Comparison of ENCODE assay signal across 9 cellular contexts in the genomic region with DNA sequence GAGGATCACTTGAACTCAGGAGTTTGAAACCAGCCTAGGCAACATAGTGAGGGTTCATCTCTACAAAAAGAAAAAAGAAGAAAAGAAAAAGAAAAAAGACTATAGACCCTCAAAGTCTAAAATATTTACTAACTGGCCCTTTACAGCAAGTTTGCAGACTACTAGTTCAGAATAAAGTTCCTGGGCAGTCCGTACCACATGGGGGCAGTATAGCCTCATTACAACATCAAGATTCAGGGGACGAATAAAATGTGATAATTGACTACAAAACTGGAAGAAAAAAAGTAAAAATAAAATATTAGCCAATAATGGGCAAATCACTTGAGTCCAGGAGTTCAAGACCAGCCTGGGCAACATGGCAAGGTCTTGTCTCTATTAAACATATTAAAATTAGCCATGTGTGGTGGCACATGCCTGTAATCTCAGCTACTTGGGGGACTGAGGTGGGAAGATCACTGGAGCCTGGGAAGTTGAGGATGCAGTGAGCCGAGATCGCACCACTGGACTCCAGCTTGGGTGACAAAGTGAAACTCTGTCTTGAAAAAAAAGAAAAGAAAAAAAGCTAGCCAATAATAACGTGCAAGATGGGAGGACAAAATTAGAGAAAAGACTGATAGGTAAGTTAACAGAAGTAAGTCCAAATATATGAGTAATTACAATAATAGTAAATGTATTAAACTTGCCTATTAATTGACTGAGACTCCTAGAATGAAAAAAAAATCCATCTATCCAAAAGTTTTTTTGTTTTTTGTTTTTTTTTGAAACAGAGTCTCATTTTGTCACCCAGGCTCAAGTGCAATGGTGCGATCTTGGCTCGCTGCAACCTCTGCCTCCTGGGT.
DNase-seq lines count a peak whose midpoint lies in the region; ATAC-seq and TF ChIP-seq lines count a peak whose summit lies in the region.
"Had no signal": no experiment of that assay in that cellular context is flagged by ENCODE, and none has a peak within 500 bp of the region (broad histone marks: within the 10 kb centered on the region; RNA-seq: fewer than 3 reads in every experiment).

No MANE protein-coding gene starts in this region.

- in situ Hi-C loops in astrocyte of the cerebellum (cut with HindIII; ENCODE audit: low sequenced_read_pairs) = no loop called here

- H3K9me3 ChIP-seq in CD4-positive, alpha-beta memory T cell (ENCODE audit: control insufficient read depth in 1 of 2, low read length in 2 of 2) = no peaks in the 10 kb centered on the region
- H3K9me3 ChIP-seq in RWPE2 (ENCODE audit: severe bottlenecking) = peaks cover 6% of the 10 kb centered on the region

- TF ChIP-seq CTCF in RWPE2 (IDR thresholded peaks at IDR 0.05; ENCODE audit: poor library complexity, severe bottlenecking) = peak; percentile 55
- peak; percentile 68 for TF ChIP-seq CTCF in astrocyte of the cerebellum (IDR thresholded peaks at IDR 0.05; ENCODE audit: low read depth, low read length, missing control alignments)

- no peak overlapping the region for H3K4me3 ChIP-seq in CD4-positive, alpha-beta memory T cell (ENCODE audit: low read length in 2 of 2)
- H3K4me3 ChIP-seq in RWPE2 (ENCODE audit: severe bottlenecking) = no peak overlapping the region
- H3K4me3 ChIP-seq in astrocyte of the cerebellum (ENCODE audit: low read depth, low read length) = no peak overlapping the region

- POLR2A ChIA-PET in CD4-positive, alpha-beta memory T cell (lab: Charles Lee; ENCODE audit: partially characterized antibody) = interaction anchor here (1.0 kb wide), 1 partner anchor 45 kb away, joined by 3 read pairs; no protein-coding TSS in a partner anchor

- H3K9me3 Mint-ChIP-seq in CD4-positive, alpha-beta memory T cell = peaks cover 0 to 14% (median 4%) of the 10 kb centered on the region in 8 donors

- no peaks in the 10 kb centered on the region for H3K36me3 ChIP-seq in CD4-positive, alpha-beta memory T cell (ENCODE audit: insufficient read depth, low read length)
- H3K36me3 ChIP-seq in RWPE2 (ENCODE audit: low read depth) = no peaks in the 10 kb centered on the region

- H3K27me3 ChIP-seq in CD4-positive, alpha-beta memory T cell (ENCODE audit: insufficient read depth, low read length) = no peaks in the 10 kb centered on the region
- peaks cover 4% of the 10 kb centered on the region for H3K27me3 ChIP-seq in RWPE2 (ENCODE audit: insufficient read depth, poor library complexity, severe bottlenecking)

- intact Hi-C loops in CD4-positive, alpha-beta memory T cell (cut with micrococcal nuclease) = loop anchor here (2.0 to 5.0 kb wide), 3 partner anchors 43 to 236 kb away; no protein-coding TSS in a partner anchor

- H3K27me3 Mint-ChIP-seq in CD4-positive, alpha-beta memory T cell = peaks cover 5% of the 10 kb centered on the region in 2 donors

- H3K27ac Mint-ChIP-seq in CD4-positive, alpha-beta memory T cell = no peak overlapping the region
- H3K27ac Mint-ChIP-seq: IgD-negative memory B cell had no signal

- peak; percentile 39 to 54 (median 48) for DNase-seq in CD4-positive, alpha-beta memory T cell
- DNase-seq in HUDEP-2 (lab: John Stamatoyannopoulos, UW; ENCODE audit: unreplicated experiment in 76 of 76) = peak in 52 of 76 experiments; percentile 1 to 71 (median 31)
- no peak for DNase-seq in RWPE2 (ENCODE audit: low spot score)
- DNase-seq in astrocyte of the cerebellum (ENCODE audit: low read depth) = peak; percentile 32
- DNase-seq in medulla oblongata (ENCODE audit: extremely low spot score) = peak; percentile 10
- no peak for DNase-seq in SW480 (ENCODE audit: low spot score)
- no peak for DNase-seq in OCI-M2 (lab: John Stamatoyannopoulos, UW; ENCODE audit: unreplicated experiment)

- CTCF ChIA-PET in CD4-positive, alpha-beta memory T cell (lab: Charles Lee; ENCODE audit: partially characterized antibody) = interaction anchor here (0.7 to 5.7 kb wide), 9 partner anchors 26 to 128 kb away, joined by 3 to 38 read pairs (median 5); no protein-coding TSS in a partner anchor

- H3K4me1 ChIP-seq in CD4-positive, alpha-beta memory T cell (ENCODE audit: insufficient read depth, low read length) = no peaks in the 10 kb centered on the region
- H3K4me1 ChIP-seq in RWPE2 (ENCODE audit: insufficient read depth, poor library complexity, severe bottlenecking) = no peaks in the 10 kb centered on the region

- ATAC-seq in RWPE2 (ENCODE audit: low read depth) (no peak), HG02763 (IDR thresholded peaks at IDR 0.05; ENCODE audit: unreplicated experiment) (no peak)

- H3K4me1 Mint-ChIP-seq in CD4-positive, alpha-beta memory T cell = peaks cover 0 to 3% (median under 1%) of the 10 kb centered on the region in 4 donors

- H3K27ac ChIP-seq in CD4-positive, alpha-beta memory T cell (ENCODE audit: low read depth, low read length) = no peak overlapping the region
- H3K27ac ChIP-seq in RWPE2 (ENCODE audit: poor library complexity, severe bottlenecking) = no peak overlapping the region

- peaks cover 0 to 4% of the 10 kb centered on the region in 2 donors for H3K36me3 Mint-ChIP-seq in CD4-positive, alpha-beta memory T cell

- H3K4me3 Mint-ChIP-seq in CD4-positive, alpha-beta memory T cell = no peak overlapping the region
- H3K4me3 Mint-ChIP-seq: IgD-negative memory B cell had no signal

Comparison
In these comparisons a context has a peak if more than half of its experiments do, and no peak if none do; other contexts are left out.
1. DNase-seq: peak in CD4-positive, alpha-beta memory T cell (5 of 5), HUDEP-2 (52 of 76), astrocyte of the cerebellum (single experiment) and medulla oblongata (single experiment); none in RWPE2 (single experiment), SW480 (single experiment) and OCI-M2 (single experiment).